11 cellular contexts compared by ENCODE assay signal in the genomic region with DNA sequence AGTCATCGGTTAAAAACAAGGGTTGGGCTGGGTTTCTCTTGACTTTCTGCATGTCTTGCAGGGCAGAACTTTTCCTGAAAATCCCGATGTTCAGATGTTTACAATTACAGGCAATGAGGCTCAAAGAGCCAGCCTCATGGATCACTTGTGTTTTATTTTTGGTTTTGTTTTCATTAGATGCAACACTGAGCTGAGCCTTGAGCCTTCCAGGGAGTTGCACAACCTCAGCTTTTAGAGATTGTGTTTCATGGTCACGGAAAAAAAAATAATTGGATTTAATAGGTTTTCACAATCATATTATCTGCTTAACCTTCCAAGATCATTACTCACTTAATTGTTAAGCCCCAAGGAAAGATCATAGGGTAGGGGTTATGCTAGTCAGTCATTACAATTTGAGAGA.
A peak's percentile ranks its signal among the peaks of the same experiment; 100 is the strongest.
DNase-seq lines count a peak whose midpoint lies in the region; TF ChIP-seq lines count a peak whose summit lies in the region.
"Had no signal": no experiment of that assay in that cellular context is flagged by ENCODE, and none has a peak within 500 bp of the region (broad histone marks: within the 10 kb centered on the region; RNA-seq: fewer than 3 reads in every experiment).

No MANE protein-coding gene starts in this region.

- TF ChIP-seq CTCF in brain microvascular endothelial cell (IDR thresholded peaks at IDR 0.05; ENCODE audit: low read depth, low read length, missing control alignments) (no peak), tibial artery (IDR thresholded peaks at IDR 0.05) (no peak)

- H3K27ac ChIP-seq in brain microvascular endothelial cell (no peak overlapping the region), tibial artery (no peak overlapping the region)

- intact Hi-C loops in tibial artery (cut with DNase I; ENCODE audit: low total_unique reads): no loop called here

- no peaks in the 10 kb centered on the region for H3K36me3 ChIP-seq in brain microvascular endothelial cell (replicated peaks)
- no peaks in the 10 kb centered on the region for H3K36me3 ChIP-seq in tibial artery

- H3K4me1 ChIP-seq in tibial artery: peaks cover 0 to 5% (median 2%) of the 10 kb centered on the region in 4 donors

- in situ Hi-C loops in brain microvascular endothelial cell (cut with HindIII; ENCODE audit: low pct_ligation_motif_present, low sequenced_read_pairs): no loop called here

- no peaks in the 10 kb centered on the region for H3K9me3 ChIP-seq in tibial artery

- DNase-seq in HCEC 1CT: peak; percentile 75
- DNase-seq in brain microvascular endothelial cell: peak; percentile 14
- DNase-seq in iris pigment epithelial cell (ENCODE audit: low read depth): peak; percentile 80
- DNase-seq in tibial artery: peak; percentile 69 to 73
- no peak for DNase-seq in NCI-H69 (lab: John Stamatoyannopoulos, UW)
- DNase-seq in central memory CD4-positive, alpha-beta T cell: no peak
- DNase-seq in activated naive CD4-positive, alpha-beta T cell treated with anti-CD3 and anti-CD28 coated beads, Interleukin-2, amount 50 U/mL, for 16 hours: no peak
- DNase-seq: activated T-cell treated with anti-CD3 and anti-CD28 coated beads for 4 hours, H9, mesendoderm, T-helper 9 cell had no signal

- H3K27me3 ChIP-seq in brain microvascular endothelial cell (replicated peaks): no peaks in the 10 kb centered on the region
- H3K27me3 ChIP-seq in tibial artery: no peaks in the 10 kb centered on the region

- H3K4me3 ChIP-seq in brain microvascular endothelial cell (ENCODE audit: low read depth, low read length) (no peak overlapping the region), tibial artery (no peak overlapping the region)

Comparison
In these comparisons a context has a peak if more than half of its experiments do, and no peak if none do; other contexts are left out.
1. DNase-seq: peak in HCEC 1CT (single experiment), brain microvascular endothelial cell (single experiment), iris pigment epithelial cell (single experiment) and tibial artery (2 of 2); none in NCI-H69 (single experiment), central memory CD4-positive, alpha-beta T cell (single experiment) and activated naive CD4-positive, alpha-beta T cell treated with anti-CD3 and anti-CD28 coated beads, Interleukin-2, amount 50 U/mL, for 16 hours (single experiment).